Comparison of ENCODE assay signal across 40 cellular contexts in the genomic region with DNA sequence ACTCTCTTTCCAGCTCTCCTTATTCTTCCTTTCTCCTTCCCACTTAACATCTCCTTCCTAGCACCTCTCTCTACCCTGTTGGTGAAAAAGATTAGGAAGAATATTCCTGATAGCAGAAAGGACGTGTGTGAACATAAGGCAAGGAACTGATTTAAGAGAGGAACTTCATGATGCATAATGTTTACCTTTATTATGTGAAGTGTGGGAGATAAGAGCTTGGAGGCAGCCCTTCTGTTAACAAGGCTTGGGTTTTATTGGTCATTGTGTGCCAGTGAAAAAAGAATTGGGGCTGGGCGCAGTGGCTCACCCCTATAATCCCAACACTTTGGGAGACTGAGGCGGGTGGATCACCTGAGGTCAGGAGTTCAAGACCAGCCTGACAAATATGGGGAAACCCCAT. TPM values are rescaled to one million over a fixed set of nuclear protein-coding genes. Genes with fewer than 3 reads are reported as not detected.
"Had no signal": no experiment of that assay in that cellular context is flagged by ENCODE, and none has a peak within 500 bp of the region (broad histone marks: within the 10 kb centered on the region; RNA-seq: fewer than 3 reads in every experiment).

No MANE protein-coding gene starts in this region.

- ATAC-seq: activated CD8-positive, alpha-beta memory T cell treated with anti-CD3 and anti-CD28 coated beads, Interleukin-2, amount 10 ng/mL, durations not matched to agents 7 days and 5 days; activated CD8-positive, alpha-beta T cell treated with anti-CD3 and anti-CD28 coated beads, Interleukin-2, amount 10 ng/mL, durations not matched to agents 7 days and 5 days; activated naive CD8-positive, alpha-beta T cell treated with anti-CD3 and anti-CD28 coated beads, Interleukin-2, amount 50 U/mL, for 24 hours; effector memory CD8-positive, alpha-beta T cell; gastroesophageal sphincter; heart right ventricle; T-helper 17 cell had no signal

- H3K4me3 Mint-ChIP-seq: activated CD4-positive, alpha-beta memory T cell treated with anti-CD3 and anti-CD28 coated beads for 36 hours; activated CD8-positive, alpha-beta memory T cell treated with anti-CD3 and anti-CD28 coated beads, Interleukin-2, amount 10 ng/mL, durations not matched to agents 7 days and 5 days; activated CD8-positive, alpha-beta T cell treated with anti-CD3 and anti-CD28 coated beads, Interleukin-2, amount 10 ng/mL, durations not matched to agents 7 days and 5 days; activated naive CD4-positive, alpha-beta T cell treated with anti-CD3 and anti-CD28 coated beads for 36 hours; activated naive CD4-positive, alpha-beta T cell treated with anti-CD3 and anti-CD28 coated beads, Interleukin-2, amount 50 U/mL, for 24 hours; activated naive CD8-positive, alpha-beta T cell treated with anti-CD3 and anti-CD28 coated beads for 36 hours; activated naive CD8-positive, alpha-beta T cell treated with anti-CD3 and anti-CD28 coated beads, Interleukin-2, amount 50 U/mL, for 24 hours; activated T-helper 1 cell treated with anti-CD3 and anti-CD28 coated beads, Interleukin-12 subunit alpha, Interleukin-12 subunit beta, Interleukin-2, Interleukin-4 antibody, amounts not matched to agents 30 ng/mL and 10 ng/mL and 1 ng/mL, durations not matched to agents 14 hours and 24 hours and 36 hours; brain; effector memory CD8-positive, alpha-beta T cell; T-helper 17 cell; T-helper 2 cell treated with Interferon-gamma antibody and Interleukin-4, amounts not matched to agents 5 μg/mL and 100 μg/mL, for 36 hours had no signal

- H3K9me3 Mint-ChIP-seq: activated CD4-positive, alpha-beta memory T cell treated with anti-CD3 and anti-CD28 coated beads for 36 hours; activated naive CD4-positive, alpha-beta T cell treated with anti-CD3 and anti-CD28 coated beads for 36 hours; activated naive CD4-positive, alpha-beta T cell treated with anti-CD3 and anti-CD28 coated beads, Interleukin-2, amount 50 U/mL, for 24 hours; activated naive CD8-positive, alpha-beta T cell treated with anti-CD3 and anti-CD28 coated beads for 36 hours; activated naive CD8-positive, alpha-beta T cell treated with anti-CD3 and anti-CD28 coated beads, Interleukin-2, amount 50 U/mL, for 24 hours; activated T-helper 1 cell treated with anti-CD3 and anti-CD28 coated beads, Interleukin-12 subunit alpha, Interleukin-12 subunit beta, Interleukin-2, Interleukin-4 antibody, amounts not matched to agents 30 ng/mL and 10 ng/mL and 1 ng/mL, durations not matched to agents 14 hours and 24 hours and 36 hours; activated T-helper 2 cell treated with anti-CD3 and anti-CD28 coated beads, Interferon-gamma antibody, Interleukin-2, Interleukin-4, amounts not matched to agents 10 μg/mL and 5 μg/mL and 100 μg/mL, durations not matched to agents 14 hours and 24 hours and 36 hours; brain; effector memory CD8-positive, alpha-beta T cell; T-helper 2 cell treated with Interferon-gamma antibody and Interleukin-4, amounts not matched to agents 5 μg/mL and 100 μg/mL, for 36 hours had no signal

- H3K27ac ChIP-seq: adrenal gland, breast epithelium, cardiac muscle cell, colonic mucosa, dorsolateral prefrontal cortex, epithelial cell of prostate, esophagus squamous epithelium, gastroesophageal sphincter, heart right ventricle had no signal

- H3K4me1 ChIP-seq: adrenal gland, breast epithelium, esophagus squamous epithelium, gastroesophageal sphincter, heart right ventricle had no signal

- H3K36me3 ChIP-seq: breast epithelium, colonic mucosa had no signal

- H3K9me3 ChIP-seq: adrenal gland, breast epithelium, colonic mucosa, esophagus squamous epithelium, gastroesophageal sphincter, heart right ventricle had no signal

- H3K4me1 Mint-ChIP-seq: activated naive CD8-positive, alpha-beta T cell treated with anti-CD3 and anti-CD28 coated beads, Interleukin-2, amount 50 U/mL, for 24 hours; brain had no signal

- H3K27ac Mint-ChIP-seq: activated CD4-positive, alpha-beta memory T cell treated with anti-CD3 and anti-CD28 coated beads for 36 hours; activated CD8-positive, alpha-beta memory T cell treated with anti-CD3 and anti-CD28 coated beads, Interleukin-2, amount 10 ng/mL, durations not matched to agents 7 days and 5 days; activated CD8-positive, alpha-beta T cell treated with anti-CD3 and anti-CD28 coated beads, Interleukin-2, amount 10 ng/mL, durations not matched to agents 7 days and 5 days; activated naive CD4-positive, alpha-beta T cell treated with anti-CD3 and anti-CD28 coated beads for 36 hours; activated naive CD4-positive, alpha-beta T cell treated with anti-CD3 and anti-CD28 coated beads, Interleukin-2, amount 50 U/mL, for 24 hours; activated naive CD8-positive, alpha-beta T cell treated with anti-CD3 and anti-CD28 coated beads for 36 hours; activated naive CD8-positive, alpha-beta T cell treated with anti-CD3 and anti-CD28 coated beads, Interleukin-2, amount 50 U/mL, for 24 hours; activated T-helper 1 cell treated with anti-CD3 and anti-CD28 coated beads, Interleukin-12 subunit alpha, Interleukin-12 subunit beta, Interleukin-2, Interleukin-4 antibody, amounts not matched to agents 30 ng/mL and 10 ng/mL and 1 ng/mL, durations not matched to agents 14 hours and 24 hours and 36 hours; activated T-helper 2 cell treated with anti-CD3 and anti-CD28 coated beads, Interferon-gamma antibody, Interleukin-2, Interleukin-4, amounts not matched to agents 10 μg/mL and 5 μg/mL and 100 μg/mL, durations not matched to agents 14 hours and 24 hours and 36 hours; brain; T-helper 17 cell; T-helper 2 cell treated with Interferon-gamma antibody and Interleukin-4, amounts not matched to agents 5 μg/mL and 100 μg/mL, for 36 hours had no signal

- H3K27me3 Mint-ChIP-seq: activated CD4-positive, alpha-beta memory T cell treated with anti-CD3 and anti-CD28 coated beads for 36 hours; activated CD8-positive, alpha-beta memory T cell treated with anti-CD3 and anti-CD28 coated beads, Interleukin-2, amount 10 ng/mL, durations not matched to agents 7 days and 5 days; activated naive CD4-positive, alpha-beta T cell treated with anti-CD3 and anti-CD28 coated beads, Interleukin-2, amount 50 U/mL, for 24 hours; activated naive CD8-positive, alpha-beta T cell treated with anti-CD3 and anti-CD28 coated beads for 36 hours; activated naive CD8-positive, alpha-beta T cell treated with anti-CD3 and anti-CD28 coated beads, Interleukin-2, amount 50 U/mL, for 24 hours; brain; effector memory CD8-positive, alpha-beta T cell; T-helper 17 cell had no signal

- DNase-seq: activated CD4-positive, alpha-beta memory T cell treated with anti-CD3 and anti-CD28 coated beads for 36 hours; activated CD4-positive, alpha-beta T cell treated with anti-CD3 and anti-CD28 coated beads for 48 hours; activated CD8-positive, alpha-beta memory T cell treated with anti-CD3 and anti-CD28 coated beads, Interleukin-2, amount 10 ng/mL, durations not matched to agents 7 days and 5 days; activated CD8-positive, alpha-beta memory T cell treated with anti-CD3 and anti-CD28 coated beads, Interleukin-2, amount 50 U/mL, for 4 hours; activated CD8-positive, alpha-beta T cell treated with anti-CD3 and anti-CD28 coated beads, Interleukin-2, amount 10 ng/mL, durations not matched to agents 7 days and 5 days; activated effector memory CD4-positive, alpha-beta T cell treated with anti-CD3 and anti-CD28 coated beads, Interleukin-2, amount 50 U/mL, for 16 hours; activated naive CD4-positive, alpha-beta T cell treated with anti-CD3 and anti-CD28 coated beads for 36 hours; activated naive CD8-positive, alpha-beta T cell treated with anti-CD3 and anti-CD28 coated beads for 36 hours; activated naive CD8-positive, alpha-beta T cell treated with anti-CD3 and anti-CD28 coated beads, Interleukin-2, amount 50 U/mL, for 24 hours; activated T-cell treated with anti-CD3 and anti-CD28 coated beads, Interleukin-2, amount 50 U/mL, for 1 hour; activated T-cell treated with anti-CD3 and anti-CD28 coated beads, Interleukin-2, amount 50 U/mL, for 48 hours; adrenal gland; amygdala; aorta; central memory CD4-positive, alpha-beta T cell; cerebellar nuclear complex; colonic mucosa; dorsolateral prefrontal cortex; effector CD4-positive, alpha-beta T cell; effector memory CD8-positive, alpha-beta T cell; esophagus squamous epithelium; foreskin melanocyte; heart right ventricle; T-helper 1 cell; T-helper 17 cell; T1000 had no signal

- H3K4me3 ChIP-seq: adrenal gland, breast epithelium, cardiac muscle cell, colonic mucosa, dorsolateral prefrontal cortex, esophagus squamous epithelium, gastroesophageal sphincter, heart right ventricle had no signal

RNA-seq across cellular contexts. Expression of a gene that starts 34.4 kb away (rescaled TPM):
- total RNA-seq: activated CD4-positive, alpha-beta memory T cell treated with anti-CD3 and anti-CD28 coated beads for 36 hours; activated CD8-positive, alpha-beta memory T cell treated with anti-CD3 and anti-CD28 coated beads for 36 hours; activated CD8-positive, alpha-beta memory T cell treated with anti-CD3 and anti-CD28 coated beads, Interleukin-2, amount 10 ng/mL, durations not matched to agents 7 days and 5 days; activated CD8-positive, alpha-beta T cell treated with anti-CD3 and anti-CD28 coated beads, Interleukin-2, amount 10 ng/mL, durations not matched to agents 7 days and 5 days; activated naive CD4-positive, alpha-beta T cell treated with anti-CD3 and anti-CD28 coated beads for 36 hours; activated naive CD8-positive, alpha-beta T cell treated with anti-CD3 and anti-CD28 coated beads for 36 hours; activated T-helper 1 cell treated with anti-CD3 and anti-CD28 coated beads, Interleukin-12 subunit alpha, Interleukin-12 subunit beta, Interleukin-2, Interleukin-4 antibody, amounts not matched to agents 30 ng/mL and 10 ng/mL and 1 ng/mL, durations not matched to agents 14 hours and 24 hours and 36 hours; activated T-helper 2 cell treated with anti-CD3 and anti-CD28 coated beads, Interferon-gamma antibody, Interleukin-2, Interleukin-4, amounts not matched to agents 10 μg/mL and 5 μg/mL and 100 μg/mL, durations not matched to agents 14 hours and 24 hours and 36 hours; adrenal gland; aorta; cardiac muscle cell; endothelial cell of umbilical vein; esophagus squamous epithelium; fibroblast of lung; fibroblast of villous mesenchyme; gastroesophageal sphincter; glomerular endothelial cell; heart right ventricle; T-helper 17 cell had no signal
